Comparison of ENCODE assay signal across 8 cellular contexts in the genomic region with DNA sequence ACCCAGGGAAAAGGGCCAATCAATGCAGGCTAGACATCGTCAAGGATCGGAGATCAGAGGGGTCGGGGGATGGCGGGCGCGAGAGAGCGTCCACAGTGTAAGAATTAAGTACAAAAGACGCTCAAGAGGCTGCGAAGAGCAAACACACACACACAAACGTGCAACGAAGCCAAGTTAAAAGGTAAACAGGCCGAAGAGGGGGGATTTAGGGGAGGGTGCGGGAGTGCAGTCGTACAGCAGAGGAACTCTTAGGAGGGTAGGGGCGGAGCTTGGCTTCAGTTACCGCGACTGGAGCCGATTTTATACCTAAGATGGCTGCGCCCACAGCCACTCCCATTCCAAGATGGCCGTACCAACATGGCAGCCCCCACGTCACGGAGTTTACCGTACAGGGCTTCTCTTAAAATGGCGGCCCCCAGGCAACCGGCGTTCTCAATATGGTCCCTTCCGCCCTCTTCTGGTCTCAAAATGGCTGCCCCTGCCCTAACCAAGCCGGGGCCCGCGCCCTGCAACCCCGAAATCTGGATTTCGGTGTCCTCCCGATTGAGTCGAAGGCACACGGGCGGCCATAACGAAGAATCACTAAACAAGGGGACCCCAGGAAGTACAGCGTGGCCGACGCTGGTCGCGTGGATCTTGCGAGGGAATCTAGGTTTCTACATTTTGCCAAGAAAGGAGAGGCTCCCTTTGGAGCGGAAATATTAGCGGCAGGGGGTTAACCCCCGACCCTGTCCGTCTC. TPM values are rescaled to one million over a fixed set of nuclear protein-coding genes. Genes with fewer than 3 reads are reported as not detected.
DNase-seq lines count a peak whose midpoint lies in the region; ATAC-seq and TF ChIP-seq lines count a peak whose summit lies in the region.

No MANE protein-coding gene starts in this region.

- POLR2A ChIA-PET in activated B cell treated with CpG ODN at 0.5 μM for 24 hours (lab: Charles Lee), result interaction anchor here (0.5 to 8.0 kb wide), 34 partner anchors 9 to 1562 kb away, joined by 3 to 188 read pairs (median 12); a partner anchor contains a TSS

- peak overlapping the region; percentile 99 for H3K27ac Mint-ChIP-seq in activated B cell treated with CpG ODN at 0.5 μM for 24 hours

- peak overlapping the region; percentile 96 for H3K4me3 Mint-ChIP-seq in activated B cell treated with CpG ODN at 0.5 μM for 24 hours

- H3K36me3 Mint-ChIP-seq in activated B cell treated with CpG ODN at 0.5 μM for 24 hours (ENCODE audit: low read depth), result peaks cover 44% of the 10 kb centered on the region

- no peaks in the 10 kb centered on the region for H3K27me3 Mint-ChIP-seq in activated B cell treated with CpG ODN at 0.5 μM for 24 hours

- DNase-seq in NCI-H2107 treated with DMSO at 0.1 percent for 48 hours (lab: John Stamatoyannopoulos, UW; ENCODE audit: unreplicated experiment) (peak; percentile 98), activated B cell treated with CpG ODN at 0.5 μM for 24 hours (peak; percentile 83), caudate nucleus (lab: John Stamatoyannopoulos, UW) (peak; percentile 58 to 99 (median 95)), inferior parietal cortex (ENCODE audit: extremely low spot score) (peak; percentile 98), smooth muscle cell of the brain vasculature (ENCODE audit: low read depth, low spot score) (peak; percentile 96), KBM-7 (no peak)

- peak overlapping the region; percentile 99 for H3K27ac ChIP-seq in caudate nucleus (ENCODE audit: low read depth, low read length)

- intact Hi-C loops in activated B cell treated with CpG ODN at 0.5 μM for 24 hours (cut with micrococcal nuclease), result loop anchor here (1.0 to 2.0 kb wide), 10 partner anchors 18 to 917 kb away; a partner anchor contains a TSS

- in situ Hi-C loops in KBM-7 (cut with MboI; ENCODE audit: low pct_unique_long_range_greater_than_20kb, low sequenced_read_pairs), result no loop called here

- H3K9me3 Mint-ChIP-seq in activated B cell treated with CpG ODN at 0.5 μM for 24 hours, result no peaks in the 10 kb centered on the region

- ATAC-seq in GM18499 (IDR thresholded peaks at IDR 0.05; ENCODE audit: insufficient read depth, unreplicated experiment) (peak; percentile 46), HG02943 (IDR thresholded peaks at IDR 0.05; ENCODE audit: low read depth, unreplicated experiment) (peak; percentile 70), activated B cell treated with CpG ODN at 0.5 μM for 24 hours (ENCODE audit: low read depth) (peak; percentile 77)

- peaks cover 64% of the 10 kb centered on the region for H3K4me1 Mint-ChIP-seq in activated B cell treated with CpG ODN at 0.5 μM for 24 hours

- CTCF ChIA-PET in activated B cell treated with CpG ODN at 0.5 μM for 24 hours (lab: Charles Lee), result interaction anchor here (0.7 to 0.9 kb wide), 2 partner anchors 117 to 118 kb away, joined by 3 read pairs; a partner anchor contains a TSS

- TF ChIP-seq CTCF in activated B cell treated with CpG ODN at 0.5 μM for 24 hours (IDR thresholded peaks at IDR 0.05), result no peak

RNA-seq across cellular contexts. Expression of a gene that starts 2.0 kb away (rescaled TPM):
- total RNA-seq in activated B cell treated with CpG ODN at 0.5 μM for 24 hours, result 1.8 and 2.7 TPM in 2 replicates

RNA-seq across cellular contexts. Expression of a gene that starts 2.2 kb away (rescaled TPM):
- 18.6 and 27.8 TPM in 2 replicates for total RNA-seq in activated B cell treated with CpG ODN at 0.5 μM for 24 hours

RNA-seq across cellular contexts. Expression of a gene that starts 17.8 kb away (rescaled TPM):
- 58.2 and 63.9 TPM in 2 replicates for total RNA-seq in activated B cell treated with CpG ODN at 0.5 μM for 24 hours

RNA-seq across cellular contexts. Expression of a gene that starts 18.9 kb away (rescaled TPM):
- 35.5 and 44.0 TPM in 2 replicates for total RNA-seq in activated B cell treated with CpG ODN at 0.5 μM for 24 hours

RNA-seq across cellular contexts. Expression of a gene that starts 20.1 kb away (rescaled TPM):
- total RNA-seq in activated B cell treated with CpG ODN at 0.5 μM for 24 hours, result 0.13 and 0.17 TPM in 2 replicates
